ENCODE assay signal across 1 cellular context in the genomic region with DNA sequence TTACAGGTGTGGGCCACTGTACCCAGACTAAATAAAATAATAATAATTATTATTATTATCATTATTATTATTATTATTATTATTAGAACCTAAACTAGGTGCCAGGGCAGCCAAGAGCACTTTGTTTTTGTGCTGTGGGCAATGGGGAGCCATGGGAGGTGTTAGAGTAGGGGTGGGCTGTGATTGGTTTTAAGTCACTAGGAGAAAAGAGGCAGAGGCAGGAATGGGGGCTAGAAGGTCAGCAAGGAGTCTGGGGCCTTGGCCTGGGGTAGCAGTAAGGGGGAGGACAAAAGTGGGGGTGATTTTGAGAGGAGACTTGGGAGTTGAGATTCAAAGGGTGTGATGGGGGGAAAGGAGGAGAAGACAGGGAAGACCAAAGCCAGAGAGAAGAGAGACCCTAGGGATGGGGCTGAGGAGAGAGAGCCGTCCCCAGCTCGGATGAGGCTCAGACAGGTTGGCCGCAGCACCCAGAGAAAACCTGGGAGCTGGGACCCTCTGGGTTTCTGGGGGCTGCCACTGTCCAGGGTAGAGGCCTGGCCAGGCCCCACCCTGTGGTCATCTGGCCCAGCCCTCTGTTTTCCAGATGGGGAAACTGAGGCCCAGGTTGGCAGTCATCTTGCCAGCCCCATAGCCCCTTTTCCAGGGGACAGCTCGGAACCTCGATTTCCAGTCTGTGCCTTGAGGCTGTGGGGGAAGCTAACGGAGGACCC.
TF ChIP-seq lines count a peak whose summit lies in the region.

No MANE protein-coding gene starts in this region.

TF ChIP-seq in IMR-90, 13 proteins besides CTCF, POLR2A, EP300 and RAD21 (continued from another document):
- no peak for TF ChIP-seq MAFK (IDR thresholded peaks at IDR 0.05; ENCODE audit: low read depth, low read length)
- no peak for TF ChIP-seq FOS (IDR thresholded peaks at IDR 0.05; ENCODE audit: low read depth, low read length)
- TF ChIP-seq RFX5 (IDR thresholded peaks at IDR 0.05; ENCODE audit: low read depth, low read length) = no peak
- no peak for TF ChIP-seq RCOR1 (IDR thresholded peaks at IDR 0.05; ENCODE audit: insufficient replicate concordance, low read length)
- TF ChIP-seq BHLHE40 (IDR thresholded peaks at IDR 0.05; ENCODE audit: low read depth, low read length) = no peak
